In the genomic region with DNA sequence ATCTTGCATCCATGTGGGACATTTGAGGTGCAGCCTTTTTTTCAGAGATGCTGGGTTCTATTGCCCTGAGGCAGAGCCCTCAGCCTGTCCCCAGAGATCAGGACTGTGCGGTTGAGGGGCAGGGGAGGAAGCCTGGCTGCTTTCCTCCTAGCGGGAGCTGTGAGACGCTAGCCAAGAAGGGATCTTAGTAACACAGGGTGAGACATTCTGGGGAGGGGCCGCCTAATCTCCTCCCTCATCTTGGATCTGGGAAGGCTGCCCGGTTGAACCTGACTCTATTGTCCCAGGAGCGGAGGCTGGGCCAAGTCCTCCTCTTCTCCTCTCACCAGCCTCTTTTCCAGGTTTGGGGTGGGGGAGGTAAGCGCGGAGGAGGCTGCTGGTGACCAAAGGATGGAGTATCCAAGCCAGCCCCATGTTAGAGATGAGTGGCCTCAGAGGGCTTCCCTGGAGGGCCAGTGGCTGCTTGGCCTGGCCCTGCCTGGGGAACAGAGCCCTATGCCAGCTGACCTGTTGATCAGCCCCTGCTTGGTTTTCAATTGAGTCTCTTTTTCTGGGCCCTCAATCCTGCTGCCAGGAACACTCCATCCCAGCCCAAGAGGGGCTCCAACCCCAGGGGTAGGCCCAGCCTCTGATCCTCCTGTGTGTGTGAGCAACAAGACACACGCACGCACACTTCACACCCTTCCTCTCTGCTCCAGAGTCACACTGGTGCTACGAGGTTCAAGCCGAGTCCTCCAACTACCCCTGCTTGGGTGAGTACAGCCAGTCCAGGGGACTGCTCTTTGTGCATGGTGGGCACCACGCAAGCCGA, we compare ENCODE assay signal across 13 cellular contexts. TPM values are rescaled to one million over a fixed set of nuclear protein-coding genes. Genes with fewer than 3 reads are reported as not detected.
A peak's percentile ranks its signal among the peaks of the same experiment; 100 is the strongest.
DNase-seq lines count a peak whose midpoint lies in the region; ATAC-seq and TF ChIP-seq lines count a peak whose summit lies in the region.
"Had no signal": no experiment of that assay in that cellular context is flagged by ENCODE, and none has a peak within 500 bp of the region (broad histone marks: within the 10 kb centered on the region; RNA-seq: fewer than 3 reads in every experiment).

No MANE protein-coding gene starts in this region.

- peaks cover 6% of the 10 kb centered on the region in 2 donors for H3K4me1 ChIP-seq in naive thymus-derived CD4-positive, alpha-beta T cell (ENCODE audit: control insufficient read depth in 2 of 2, insufficient read depth in 2 of 2, low read length in 2 of 2)

- no peak overlapping the region for H3K4me3 ChIP-seq in epithelial cell of esophagus (ENCODE audit: low read length)
- no peak overlapping the region for H3K4me3 ChIP-seq in naive thymus-derived CD4-positive, alpha-beta T cell (ENCODE audit: low read length)
- H3K4me3 ChIP-seq: lung had no signal

- no peak overlapping the region for H3K27ac Mint-ChIP-seq in CD14-positive monocyte
- no peak overlapping the region for H3K27ac Mint-ChIP-seq in naive thymus-derived CD4-positive, alpha-beta T cell
- no peak overlapping the region for H3K27ac Mint-ChIP-seq in immature natural killer cell
- H3K27ac Mint-ChIP-seq: activated CD8-positive, alpha-beta memory T cell treated with anti-CD3 and anti-CD28 coated beads, Interleukin-2, amount 10 ng/mL, durations not matched to agents 7 days and 5 days; dendritic cell treated with granulocyte-macrophage colony-stimulating factor and Interleukin-4, amounts not matched to agents 40 ng/mL and 50 ng/mL, for 4 days had no signal

- peaks cover 43 to 47% (median 47%) of the 10 kb centered on the region in 3 donors for H3K27me3 Mint-ChIP-seq in CD14-positive monocyte (ENCODE audit: low read depth in 3 of 3)
- H3K27me3 Mint-ChIP-seq in naive thymus-derived CD4-positive, alpha-beta T cell, result peaks cover 33 to 51% (median 41%) of the 10 kb centered on the region in 5 donors
- H3K27me3 Mint-ChIP-seq in immature natural killer cell (ENCODE audit: low read depth in 3 of 3), result peaks cover 11 to 20% (median 11%) of the 10 kb centered on the region in 3 donors

- CTCF ChIA-PET in naive thymus-derived CD4-positive, alpha-beta T cell (lab: Charles Lee), result no interaction called here

- POLR2A ChIA-PET in naive thymus-derived CD4-positive, alpha-beta T cell (lab: Charles Lee), result no interaction called here

- in situ Hi-C loops in ACHN (cut with HindIII; ENCODE audit: low pct_ligation_motif_present, low pct_unique_long_range_greater_than_20kb, low sequenced_read_pairs), result no loop called here

- H3K36me3 Mint-ChIP-seq in CD14-positive monocyte (peaks cover 0 to 1% of the 10 kb centered on the region in 2 donors), immature natural killer cell (no peaks in the 10 kb centered on the region)
- H3K36me3 Mint-ChIP-seq in naive thymus-derived CD4-positive, alpha-beta T cell, result peaks cover 0 to 3% (median 0%) of the 10 kb centered on the region in 5 donors

- H3K27me3 ChIP-seq in naive thymus-derived CD4-positive, alpha-beta T cell (ENCODE audit: control insufficient read depth in 2 of 2, insufficient read depth in 2 of 2, low read length in 2 of 2), result no peaks in the 10 kb centered on the region

- peaks cover 0 to 12% (median 6%) of the 10 kb centered on the region in 7 donors for H3K9me3 Mint-ChIP-seq in CD14-positive monocyte
- H3K9me3 Mint-ChIP-seq in naive thymus-derived CD4-positive, alpha-beta T cell, result peaks cover 0 to 3% (median 0%) of the 10 kb centered on the region in 11 donors
- H3K9me3 Mint-ChIP-seq in immature natural killer cell, result peaks cover 0 to 3% (median 0%) of the 10 kb centered on the region in 6 donors
- H3K9me3 Mint-ChIP-seq: dendritic cell treated with granulocyte-macrophage colony-stimulating factor and Interleukin-4, amounts not matched to agents 40 ng/mL and 50 ng/mL, for 4 days had no signal

- H3K9me3 ChIP-seq in naive thymus-derived CD4-positive, alpha-beta T cell (ENCODE audit: control insufficient read depth in 2 of 3, low read length in 3 of 3), result no peaks in the 10 kb centered on the region

- peaks cover 9% of the 10 kb centered on the region for H3K4me1 Mint-ChIP-seq in CD14-positive monocyte
- peaks cover 4 to 12% (median 11%) of the 10 kb centered on the region in 7 donors for H3K4me1 Mint-ChIP-seq in naive thymus-derived CD4-positive, alpha-beta T cell
- H3K4me1 Mint-ChIP-seq in immature natural killer cell, result peaks cover 7 to 8% of the 10 kb centered on the region in 2 donors

- H3K27ac ChIP-seq in naive thymus-derived CD4-positive, alpha-beta T cell (ENCODE audit: low read depth, low read length), result no peak overlapping the region

- intact Hi-C loops in CD14-positive monocyte (cut with micrococcal nuclease), result no loop called here
- intact Hi-C loops in naive thymus-derived CD4-positive, alpha-beta T cell (cut with micrococcal nuclease), result no loop called here

- DNase-seq in CD14-positive monocyte (ENCODE audit: low spot score) (peak; percentile 26), NCI-H446 treated with DMSO at 0.1 percent for 48 hours (lab: John Stamatoyannopoulos, UW) (peak; percentile 73), epithelial cell of esophagus (ENCODE audit: low read depth) (peak; percentile 49), occipital lobe (lab: John Stamatoyannopoulos, UW) (peak; percentile 31), ACHN (no peak), immature natural killer cell (no peak)
- no peak for DNase-seq in naive thymus-derived CD4-positive, alpha-beta T cell
- DNase-seq: activated CD8-positive, alpha-beta memory T cell treated with anti-CD3 and anti-CD28 coated beads, Interleukin-2, amount 10 ng/mL, durations not matched to agents 7 days and 5 days; DND-41; SIG-M5 had no signal

- no peaks in the 10 kb centered on the region for H3K36me3 ChIP-seq in naive thymus-derived CD4-positive, alpha-beta T cell (ENCODE audit: control insufficient read depth in 2 of 3, insufficient read depth in 3 of 3, low read length in 3 of 3)

- TF ChIP-seq CTCF in CD14-positive monocyte (IDR thresholded peaks at IDR 0.05) (no peak), epithelial cell of esophagus (IDR thresholded peaks at IDR 0.05; ENCODE audit: insufficient read depth, low read depth, low read length, missing control alignments) (peak; percentile 2)

- no peak overlapping the region for H3K4me3 Mint-ChIP-seq in CD14-positive monocyte
- H3K4me3 Mint-ChIP-seq in naive thymus-derived CD4-positive, alpha-beta T cell, result no peak overlapping the region
- no peak overlapping the region for H3K4me3 Mint-ChIP-seq in immature natural killer cell
- H3K4me3 Mint-ChIP-seq: activated CD8-positive, alpha-beta memory T cell treated with anti-CD3 and anti-CD28 coated beads, Interleukin-2, amount 10 ng/mL, durations not matched to agents 7 days and 5 days; dendritic cell treated with granulocyte-macrophage colony-stimulating factor and Interleukin-4, amounts not matched to agents 40 ng/mL and 50 ng/mL, for 4 days had no signal

- no peak for ATAC-seq in naive thymus-derived CD4-positive, alpha-beta T cell
- no peak for ATAC-seq in HG02885 (IDR thresholded peaks at IDR 0.05; ENCODE audit: poor library complexity, unreplicated experiment)
- ATAC-seq: activated CD8-positive, alpha-beta memory T cell treated with anti-CD3 and anti-CD28 coated beads, Interleukin-2, amount 10 ng/mL, durations not matched to agents 7 days and 5 days had no signal

RNA-seq across cellular contexts. Expression of gene CA4, which starts 5.0 kb away (rescaled TPM):
- polyA plus RNA-seq in CD14-positive monocyte (not detected), immature natural killer cell (not detected)
- total RNA-seq in occipital lobe, result 1.2 TPM
- not detected for total RNA-seq in naive thymus-derived CD4-positive, alpha-beta T cell
- not detected for polyA plus RNA-seq in naive thymus-derived CD4-positive, alpha-beta T cell
- total RNA-seq: activated CD8-positive, alpha-beta memory T cell treated with anti-CD3 and anti-CD28 coated beads, Interleukin-2, amount 10 ng/mL, durations not matched to agents 7 days and 5 days had no signal

Comparison
In these comparisons a context has a peak if more than half of its experiments do, and no peak if none do; other contexts are left out.
1. DNase-seq: peak in CD14-positive monocyte (single experiment), NCI-H446 treated with DMSO at 0.1 percent for 48 hours (single experiment), epithelial cell of esophagus (single experiment) and occipital lobe (single experiment); none in ACHN (single experiment), naive thymus-derived CD4-positive, alpha-beta T cell (0 of 9) and immature natural killer cell (0 of 3).